ENCODE assay signal across 10 cellular contexts in the genomic region with DNA sequence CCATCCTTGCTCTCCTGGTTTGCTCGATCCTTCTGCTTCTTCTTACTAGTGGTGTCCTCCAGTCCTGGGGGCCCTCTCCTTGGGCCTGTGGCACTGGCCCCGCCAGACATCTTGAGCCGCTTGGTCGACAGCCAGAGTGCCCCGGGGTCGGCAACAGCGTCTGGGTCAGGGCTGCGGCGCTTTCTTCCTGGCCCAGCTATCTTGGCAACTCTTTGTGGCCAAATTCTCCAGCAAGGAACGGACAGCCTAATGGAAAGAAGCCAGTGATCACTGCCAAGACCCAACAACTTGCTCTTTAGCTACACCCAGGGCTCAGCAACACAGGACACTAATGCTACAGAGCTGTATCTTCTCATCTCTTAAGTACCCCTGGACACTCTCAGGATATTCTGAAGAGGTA. TPM values are rescaled to one million over a fixed set of nuclear protein-coding genes. Genes with fewer than 3 reads are reported as not detected.
DNase-seq lines count a peak whose midpoint lies in the region; ATAC-seq, FAIRE-seq and TF ChIP-seq lines count a peak whose summit lies in the region.
"Had no signal": no experiment of that assay in that cellular context is flagged by ENCODE, and none has a peak within 500 bp of the region (broad histone marks: within the 10 kb centered on the region; RNA-seq: fewer than 3 reads in every experiment).

No MANE protein-coding gene starts in this region.

- H2AFZ ChIP-seq in OCI-LY7 (ENCODE audit: low read length) (no peak overlapping the region), parathyroid adenoma (no peak overlapping the region)

- BruUV-seq in OCI-LY7 (replicated peaks; lab: Mats Ljungman, UMichigan): no TSS peak

- H3K9me2 ChIP-seq in OCI-LY7 (ENCODE audit: insufficient read depth, low read length): no peaks in the 10 kb centered on the region

- FAIRE-seq in urothelium cell line (lab: Jason Lieb, UNC): no peak

- no peak for TF ChIP-seq CTCF in GM12865 (IDR thresholded peaks at IDR 0.05; ENCODE audit: insufficient read depth, low read depth, low read length, missing control alignments)
- no peak for TF ChIP-seq CTCF in OCI-LY7 (conservative IDR thresholded peaks at IDR 0.05; ENCODE audit: low read length)
- no peak for TF ChIP-seq CTCF in endodermal cell (conservative IDR thresholded peaks at IDR 0.05)
- TF ChIP-seq CTCF in parathyroid adenoma (IDR thresholded peaks at IDR 0.05): no peak

- no peak for DNase-seq in GM12865 (ENCODE audit: low read depth)
- no peak for DNase-seq in OCI-LY7 (ENCODE audit: low spot score)
- no peak for DNase-seq in endodermal cell
- no peak for DNase-seq in DMS79 treated with DMSO at 0.1 percent for 48 hours (lab: John Stamatoyannopoulos, UW)
- DNase-seq in urothelium cell line (ENCODE audit: low spot score): no peak
- DNase-seq in DMS 273 treated with DMSO at 0.1 percent for 48 hours (lab: John Stamatoyannopoulos, UW): no peak
- DNase-seq: activated CD8-positive, alpha-beta memory T cell treated with anti-CD3 and anti-CD28 coated beads, Interleukin-2, amount 50 U/mL, for 4 hours; foreskin keratinocyte had no signal

- peak overlapping the region; percentile 76 for H3K4me3 Mint-ChIP-seq in endodermal cell

- H3K27me3 Mint-ChIP-seq in endodermal cell (ENCODE audit: insufficient read depth): no peaks in the 10 kb centered on the region

- H3K4me1 Mint-ChIP-seq in endodermal cell: peaks cover 4% of the 10 kb centered on the region

- H3K4me1 ChIP-seq in OCI-LY7 (ENCODE audit: insufficient read depth, low read length, poor library complexity, severe bottlenecking) (peaks cover 22% of the 10 kb centered on the region), endodermal cell (ENCODE audit: control insufficient read depth, insufficient read depth, low read length) (peaks cover 4% of the 10 kb centered on the region), parathyroid adenoma (peaks cover 15% of the 10 kb centered on the region)
- H3K4me1 ChIP-seq: foreskin keratinocyte had no signal

- ATAC-seq in HG03025 (IDR thresholded peaks at IDR 0.05; ENCODE audit: low FRiP score, unreplicated experiment): no peak

- H3K27ac Mint-ChIP-seq in endodermal cell: no peak overlapping the region

- POLR2A ChIA-PET in OCI-LY7 (lab: Charles Lee): interaction anchor here (0.5 to 0.6 kb wide), 2 partner anchors 15 to 169 kb away, joined by 3 to 6 read pairs; no protein-coding TSS in a partner anchor

- H4K20me1 ChIP-seq in OCI-LY7 (ENCODE audit: insufficient read depth, low read length): no peaks in the 10 kb centered on the region

- H3K79me2 ChIP-seq in OCI-LY7 (ENCODE audit: insufficient read depth, low read depth, low read length) (peaks cover 18% of the 10 kb centered on the region), parathyroid adenoma (peaks cover 38% of the 10 kb centered on the region)

- intact Hi-C loops in OCI-LY7 (cut with micrococcal nuclease; ENCODE audit: unreplicated experiment): no loop called here

- H3K36me3 ChIP-seq in OCI-LY7 (ENCODE audit: insufficient read depth, low read length): peaks cover 50% of the 10 kb centered on the region
- H3K36me3 ChIP-seq in endodermal cell (ENCODE audit: control insufficient read depth, insufficient read depth, low read length): peaks cover 69% of the 10 kb centered on the region
- no peaks in the 10 kb centered on the region for H3K36me3 ChIP-seq in parathyroid adenoma (ENCODE audit: control insufficient read depth, insufficient read depth, low read length)

- no peaks in the 10 kb centered on the region for H3K9me3 Mint-ChIP-seq in endodermal cell

- WGBS in endodermal cell (ENCODE audit: insufficient coverage in 1 of 2, insufficient read length in 1 of 2), 2 experiments: 92 to 95% methylated on average over 8 to 10 of the region's 10 CpGs

- peaks cover 49% of the 10 kb centered on the region for H3K36me3 Mint-ChIP-seq in endodermal cell (ENCODE audit: low read depth)

- CTCF ChIA-PET in OCI-LY7 (lab: Charles Lee; ENCODE audit: unreplicated experiment): no interaction called here

- H3K4me2 ChIP-seq in OCI-LY7 (ENCODE audit: low read length): peak overlapping the region; percentile 95
- H3K4me2 ChIP-seq in parathyroid adenoma (ENCODE audit: low read length): no peak overlapping the region

- H3K27me3 ChIP-seq in endodermal cell (ENCODE audit: control insufficient read depth, insufficient read depth, low read length, poor library complexity, severe bottlenecking) (no peaks in the 10 kb centered on the region), parathyroid adenoma (ENCODE audit: control insufficient read depth, insufficient read depth, low read length) (no peaks in the 10 kb centered on the region)
- H3K27me3 ChIP-seq: foreskin keratinocyte had no signal

- H3K9me3 ChIP-seq in OCI-LY7 (ENCODE audit: low read length): no peaks in the 10 kb centered on the region
- H3K9me3 ChIP-seq in endodermal cell (ENCODE audit: control insufficient read depth, low read length): no peaks in the 10 kb centered on the region
- H3K9me3 ChIP-seq in parathyroid adenoma (ENCODE audit: control insufficient read depth, low read length): no peaks in the 10 kb centered on the region

- H3K4me3 ChIP-seq in GM12865 (ENCODE audit: low read depth, low read length) (peak overlapping the region; percentile 98; the same call in 1 of the 2 replicates), OCI-LY7 (ENCODE audit: low read depth, low read length, poor library complexity, severe bottlenecking) (peak overlapping the region; percentile 97), endodermal cell (ENCODE audit: low read length) (peak overlapping the region; percentile 89), parathyroid adenoma (ENCODE audit: low read depth, low read length) (no peak overlapping the region)

- H3K9ac ChIP-seq in endodermal cell (ENCODE audit: extremely low read depth, low read length, poor library complexity, severe bottlenecking) (no peak overlapping the region), parathyroid adenoma (no peak overlapping the region)

- H3K27ac ChIP-seq in OCI-LY7 (ENCODE audit: low read depth, low read length, poor library complexity, severe bottlenecking) (no peak overlapping the region), endodermal cell (ENCODE audit: low read depth, low read length) (no peak overlapping the region), parathyroid adenoma (peak overlapping the region; percentile 91)

RNA-seq across cellular contexts. Expression of a gene that starts 1.6 kb away (rescaled TPM):
- total RNA-seq in OCI-LY7 (2014; rRNA removed; shearing (Covaris generic)): 49.4 and 57.2 TPM in 2 replicates
- total RNA-seq in OCI-LY7 (2022): 69.4 and 78.3 TPM in 2 replicates
- 10 to 100 TPM; 61.5 to 63.2 TPM for total RNA-seq in endodermal cell
- polyA plus RNA-seq in endodermal cell (2013, experiment 1 of 2): 50.7 TPM
- 43.1 TPM for polyA plus RNA-seq in endodermal cell (2013, experiment 2 of 2)

RNA-seq across cellular contexts. Expression of a gene that starts 13.8 kb away (rescaled TPM):
- 0.44 TPM in 2 replicates for total RNA-seq in OCI-LY7 (2014; rRNA removed; shearing (Covaris generic))
- total RNA-seq in OCI-LY7 (2022): not detected in 2 replicates
- 10 to 100 TPM; 83.6 to 97.8 TPM for total RNA-seq in endodermal cell
- polyA plus RNA-seq in endodermal cell (2013, experiment 1 of 2): 159 TPM
- 154 TPM for polyA plus RNA-seq in endodermal cell (2013, experiment 2 of 2)

RNA-seq across cellular contexts. Expression of a gene that starts 14.5 kb away (rescaled TPM):
- 290 and 310 TPM in 2 replicates for total RNA-seq in OCI-LY7 (2014; rRNA removed; shearing (Covaris generic))
- total RNA-seq in OCI-LY7 (2022) (355 and 459 TPM in 2 replicates), endodermal cell (100 to 1,000 TPM; 314 to 358 TPM)
- polyA plus RNA-seq in endodermal cell (2013, experiment 1 of 2): 290 TPM
- 278 TPM for polyA plus RNA-seq in endodermal cell (2013, experiment 2 of 2)

RNA-seq across cellular contexts. Expression of a gene that starts 25.2 kb away (rescaled TPM):
- total RNA-seq in OCI-LY7 (2014; rRNA removed; shearing (Covaris generic)): 93.0 and 111 TPM in 2 replicates
- 132 and 156 TPM in 2 replicates for total RNA-seq in OCI-LY7 (2022)
- total RNA-seq in endodermal cell: 100 to 1,000 TPM; 127 to 155 TPM
- 108 TPM for polyA plus RNA-seq in endodermal cell (2013, experiment 1 of 2)
- 96.8 TPM for polyA plus RNA-seq in endodermal cell (2013, experiment 2 of 2)

RNA-seq across cellular contexts. Expression of a gene that starts 47.1 kb away (rescaled TPM):
- total RNA-seq in OCI-LY7 (2014; rRNA removed; shearing (Covaris generic)): 20.3 and 27.9 TPM in 2 replicates
- total RNA-seq in OCI-LY7 (2022) (22.7 and 23.4 TPM in 2 replicates), endodermal cell (10 to 100 TPM; 23.4 to 25.7 TPM)
- 25.0 TPM for polyA plus RNA-seq in endodermal cell (2013, experiment 1 of 2)
- polyA plus RNA-seq in endodermal cell (2013, experiment 2 of 2): 22.0 TPM

Comparison
In these comparisons a context has a peak if more than half of its experiments do, and no peak if none do; other contexts are left out.
1. RNA of a gene that starts 13.8 kb away (total RNA-seq): 83.6 to 97.8 TPM in endodermal cell; 0.44 TPM in OCI-LY7; every median in the first group is over 10 times any median in the second.